15 cellular contexts compared by ENCODE assay signal in the genomic region with DNA sequence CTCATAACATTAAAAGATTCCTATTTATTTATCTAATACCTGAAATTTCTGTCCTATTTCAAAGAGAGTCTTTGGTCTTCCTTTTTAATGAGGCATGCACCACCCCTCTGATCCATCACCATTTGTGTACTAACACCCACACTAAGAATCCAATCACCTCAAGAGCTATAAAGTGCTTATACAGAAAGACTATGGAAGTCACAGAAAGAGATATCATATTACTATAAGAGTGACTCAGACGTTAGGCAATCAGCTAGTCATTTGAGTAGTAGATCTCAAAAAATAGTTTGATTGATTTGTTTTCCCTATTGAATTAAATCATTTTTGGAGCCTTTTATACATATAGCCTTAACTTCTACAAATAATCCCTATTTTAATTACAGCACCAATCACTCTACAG. TPM values are rescaled to one million over a fixed set of nuclear protein-coding genes. Genes with fewer than 3 reads are reported as not detected.
DNase-seq lines count a peak whose midpoint lies in the region; ATAC-seq and TF ChIP-seq lines count a peak whose summit lies in the region.
"Had no signal": no experiment of that assay in that cellular context is flagged by ENCODE, and none has a peak within 500 bp of the region (broad histone marks: within the 10 kb centered on the region; RNA-seq: fewer than 3 reads in every experiment).

No MANE protein-coding gene starts in this region.

- 58 to 70% methylated on average over 1 of the region's 1 CpG for WGBS in esophagus squamous epithelium, 2 donors

- H3K4me3 ChIP-seq in fibroblast of villous mesenchyme (ENCODE audit: low read depth, low read length): no peak overlapping the region
- H3K4me3 ChIP-seq in esophagus squamous epithelium: no peak overlapping the region
- H3K4me3 ChIP-seq: right lobe of liver, testis had no signal

- no peaks in the 10 kb centered on the region for H3K9me3 ChIP-seq in esophagus squamous epithelium
- H3K9me3 ChIP-seq: right lobe of liver, testis had no signal

- TF ChIP-seq POLR2A in esophagus squamous epithelium (IDR thresholded peaks at IDR 0.05): no peak

- no peaks in the 10 kb centered on the region for H3K4me1 ChIP-seq in esophagus squamous epithelium
- H3K4me1 ChIP-seq: right lobe of liver, testis had no signal

- TF ChIP-seq CTCF in fibroblast of villous mesenchyme (IDR thresholded peaks at IDR 0.05; ENCODE audit: insufficient read depth, low read depth, low read length) (no peak), esophagus squamous epithelium (IDR thresholded peaks at IDR 0.05) (no peak)

- H3K27ac ChIP-seq in esophagus squamous epithelium: no peak overlapping the region
- H3K27ac ChIP-seq: right lobe of liver, testis had no signal

- intact Hi-C loops in esophagus squamous epithelium (cut with DNase I): no loop called here

- DNase-seq in DMS53 (lab: John Stamatoyannopoulos, UW) (peak; percentile 72), HS-5 (ENCODE audit: low read depth) (peak; percentile 43), fibroblast of villous mesenchyme (ENCODE audit: low read depth) (peak; percentile 42), hypothalamus (lab: John Stamatoyannopoulos, UW) (no peak), esophagus squamous epithelium (lab: John Stamatoyannopoulos, UW) (no peak), GF-D8 (lab: John Stamatoyannopoulos, UW) (no peak), T-helper 2 cell (no peak)
- DNase-seq: activated CD4-positive, alpha-beta memory T cell treated with anti-CD3 and anti-CD28 coated beads for 36 hours; activated naive CD4-positive, alpha-beta T cell treated with Interleukin-2 at 50 U/mL for 16 hours; CD8-positive, alpha-beta T cell; left cardiac atrium; NCI-H1436; right lobe of liver; testis had no signal

- peak; percentile 56; the same call in 1 of the 3 replicates for ATAC-seq in SK-N-SH treated with all-trans-retinoic acid at 6 μM for 48 hours
- ATAC-seq: CD8-positive, alpha-beta T cell; left cardiac atrium; right lobe of liver had no signal

- H3K36me3 ChIP-seq in esophagus squamous epithelium: no peaks in the 10 kb centered on the region
- H3K36me3 ChIP-seq: right lobe of liver had no signal

- H3K27me3 ChIP-seq in esophagus squamous epithelium: no peaks in the 10 kb centered on the region
- H3K27me3 ChIP-seq: right lobe of liver, testis had no signal

TF ChIP-seq in SK-N-SH treated with all-trans-retinoic acid at 6 μM for 48 hours, 23 proteins besides CTCF, POLR2A, EP300 and RAD21:
- TF ChIP-seq RARB (CRISPR knock-in tag; IDR thresholded peaks at IDR 0.05) (no peak), ZC3H10 (CRISPR knock-in tag; IDR thresholded peaks at IDR 0.05) (peak; percentile 40; the same call in 1 of the 2 replicates), TOX (CRISPR knock-in tag; IDR thresholded peaks at IDR 0.05; ENCODE audit: borderline replicate concordance) (peak; percentile 51; the same call in 1 of the 2 replicates), CSDC2 (CRISPR knock-in tag; IDR thresholded peaks at IDR 0.05) (no peak)
TF ChIP-seq in SK-N-SH treated with all-trans-retinoic acid at 6 μM for 48 hours: peak in this region for 2.

RNA-seq across cellular contexts. Expression of a gene that starts 46.1 kb away (rescaled TPM):
- total RNA-seq in fibroblast of villous mesenchyme (28.3 and 41.9 TPM in 2 replicates), esophagus squamous epithelium (10 to 100 TPM in 1 of 4 donors, 1 to 10 TPM in 3; 5.7 to 10.7 (median 7.4) TPM)

RNA-seq across cellular contexts. Expression of a gene that starts 46.5 kb away (rescaled TPM):
- total RNA-seq in fibroblast of villous mesenchyme: 30.0 and 40.6 TPM in 2 replicates
- total RNA-seq in esophagus squamous epithelium: 10 to 100 TPM; 25.7 to 44.6 (median 37.7) TPM

Comparison
In these comparisons a context has a peak if more than half of its experiments do, and no peak if none do; other contexts are left out.
1. DNase-seq: peak in DMS53 (single experiment), HS-5 (single experiment) and fibroblast of villous mesenchyme (single experiment); none in hypothalamus (0 of 51), esophagus squamous epithelium (single experiment), GF-D8 (single experiment) and T-helper 2 cell (0 of 5).